25 cellular contexts compared by ENCODE assay signal in the genomic region with DNA sequence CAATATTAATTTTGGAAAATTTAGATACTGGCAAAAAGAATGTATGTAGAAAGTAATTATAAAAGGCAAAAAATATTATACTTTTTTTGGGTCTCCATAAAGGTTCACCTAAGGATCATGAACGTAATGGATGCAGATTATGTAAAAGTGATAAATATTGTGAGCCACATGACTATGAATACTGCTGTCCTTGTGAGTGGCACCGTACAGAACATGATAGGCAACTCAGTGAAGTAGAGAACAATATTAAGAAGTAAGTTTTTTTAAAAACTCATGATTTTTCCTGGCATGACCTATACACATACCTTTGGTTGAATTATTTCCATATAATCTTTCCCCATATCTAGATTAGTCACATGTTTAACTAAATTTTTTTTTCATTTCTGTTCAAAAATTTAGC. TPM values are rescaled to one million over a fixed set of nuclear protein-coding genes. Genes with fewer than 3 reads are reported as not detected.
DNase-seq lines count a peak whose midpoint lies in the region; ATAC-seq, FAIRE-seq and TF ChIP-seq lines count a peak whose summit lies in the region.
"Had no signal": no experiment of that assay in that cellular context is flagged by ENCODE, and none has a peak within 500 bp of the region (broad histone marks: within the 10 kb centered on the region; RNA-seq: fewer than 3 reads in every experiment).

No MANE protein-coding gene starts in this region.

- H3K4me1 ChIP-seq in GM12878 (ENCODE audit: control insufficient read depth, insufficient read depth, low read length) (no peaks in the 10 kb centered on the region), skeletal muscle tissue (ENCODE audit: control insufficient read depth in 3 of 3, insufficient read depth in 3 of 3, low read length in 3 of 3) (no peaks in the 10 kb centered on the region), trophoblast cell (ENCODE audit: control insufficient read depth in 1 of 2, insufficient read depth in 2 of 2, low read length in 2 of 2) (no peaks in the 10 kb centered on the region), OCI-LY7 (ENCODE audit: insufficient read depth, low read length, poor library complexity, severe bottlenecking) (no peaks in the 10 kb centered on the region)
- H3K4me1 ChIP-seq: A549; BE2C; BLaER1 treated with 17β-estradiol and CSF1 and Interleukin-3, amounts not matched to agents 10 nM and 100 nM had no signal

- no peak overlapping the region for H4K91ac ChIP-seq in trophoblast cell (ENCODE audit: low read depth, low read length)

- FAIRE-seq in D721Med (lab: Jason Lieb, UNC), result peak; percentile 32
- peak; percentile 27 for FAIRE-seq in GM12878 (lab: Jason Lieb, UNC)
- FAIRE-seq: A549, GM18507 had no signal

- H4K12ac ChIP-seq in trophoblast cell (ENCODE audit: low read depth, low read length), result no peak overlapping the region

- H2BK12ac ChIP-seq in trophoblast cell (ENCODE audit: low read length), result no peak overlapping the region

- no peak for TF ChIP-seq POLR2A in GM12878 (IDR thresholded peaks at IDR 0.05; ENCODE audit: low read depth, low read length)

- RAD21 ChIA-PET in GM12878 (lab: Charles Lee; ENCODE audit: unreplicated experiment), result interaction anchor here (0.9 to 1.4 kb wide), 2 partner anchors 10 to 16 kb away, joined by 3 read pairs; no protein-coding TSS in a partner anchor

- no peaks in the 10 kb centered on the region for H3K9me2 ChIP-seq in OCI-LY7 (ENCODE audit: insufficient read depth, low read length)

- DNase-seq in Right ventricle myocardium superior (no peak), cardiac septum (ENCODE audit: low spot score) (no peak), D721Med (ENCODE audit: insufficient read length, low spot score) (no peak), GM12878 (ENCODE audit: low read depth, low spot score) (no peak), trophoblast cell (no peak), OCI-LY7 (ENCODE audit: low spot score) (no peak)
- DNase-seq: ACHN; AML-193; BE2C; CD4-positive, alpha-beta T cell; CD8-positive, alpha-beta memory T cell; DMS53; DMS79 treated with DMSO at 0.1 percent for 48 hours; GF-D8; H9 had no signal

- CTCF ChIA-PET in GM12878 (lab: Yijun Ruan, JAX), result interaction anchor here (1.0 to 1.4 kb wide), 3 partner anchors 39 to 345 kb away, joined by 3 to 4 read pairs (median 3); no protein-coding TSS in a partner anchor
- CTCF ChIA-PET in OCI-LY7 (lab: Charles Lee; ENCODE audit: unreplicated experiment), result interaction anchor here (0.5 kb wide), 1 partner anchor 33 kb away, joined by 6 read pairs; no protein-coding TSS in a partner anchor

- H3K4me2 ChIP-seq in GM12878 (ENCODE audit: control insufficient read depth, insufficient read depth) (no peak overlapping the region), trophoblast cell (ENCODE audit: low read length) (no peak overlapping the region), OCI-LY7 (ENCODE audit: low read length) (no peak overlapping the region)
- H3K4me2 ChIP-seq: A549; BLaER1 treated with 17β-estradiol and CSF1 and Interleukin-3, amounts not matched to agents 10 nM and 100 nM; GM23338 had no signal

- POLR2A ChIA-PET in GM12878 (lab: Charles Lee), result interaction anchor here (1.0 kb wide), 1 partner anchor 13 kb away, joined by 3 read pairs; no protein-coding TSS in a partner anchor
- POLR2A ChIA-PET in OCI-LY7 (lab: Charles Lee), result interaction anchor here (0.6 to 2.0 kb wide), 6 partner anchors 8 to 90 kb away, joined by 3 to 7 read pairs (median 4); no protein-coding TSS in a partner anchor

- no peak overlapping the region for H4K8ac ChIP-seq in trophoblast cell (ENCODE audit: low read depth, low read length)

- H3K79me2 ChIP-seq in GM12878 (ENCODE audit: control insufficient read depth, insufficient read depth, low read length) (no peaks in the 10 kb centered on the region), trophoblast cell (ENCODE audit: control insufficient read depth, insufficient read depth, low read length, poor library complexity) (no peaks in the 10 kb centered on the region), OCI-LY7 (ENCODE audit: insufficient read depth, low read depth, low read length) (peaks cover 4% of the 10 kb centered on the region; the same call in 1 of the 2 replicates)

- no peak overlapping the region for H3K4ac ChIP-seq in trophoblast cell (ENCODE audit: low read depth, low read length)

- no peaks in the 10 kb centered on the region for H3K9me3 ChIP-seq in GM12878 (replicated peaks; ENCODE audit: control insufficient read depth, insufficient read depth, low read length)
- no peaks in the 10 kb centered on the region for H3K9me3 ChIP-seq in skeletal muscle tissue (ENCODE audit: control insufficient read depth in 3 of 3, low read length in 3 of 3)
- H3K9me3 ChIP-seq in trophoblast cell (ENCODE audit: insufficient read depth, low read depth, low read length), result no peaks in the 10 kb centered on the region
- no peaks in the 10 kb centered on the region for H3K9me3 ChIP-seq in OCI-LY7 (ENCODE audit: low read length)
- H3K9me3 ChIP-seq: A549; BE2C; BLaER1 treated with 17β-estradiol and CSF1 and Interleukin-3, amounts not matched to agents 10 nM and 100 nM had no signal

- H3K27me3 ChIP-seq in GM12878 (replicated peaks in 1 of 2; ENCODE audit: control insufficient read depth in 2 of 2, insufficient read depth in 2 of 2, low read length in 1 of 2) (no peaks in the 10 kb centered on the region), skeletal muscle tissue (ENCODE audit: control insufficient read depth in 3 of 3, insufficient read depth in 3 of 3, low read length in 3 of 3) (no peaks in the 10 kb centered on the region), trophoblast cell (ENCODE audit: insufficient read depth, low read length) (no peaks in the 10 kb centered on the region)
- H3K27me3 ChIP-seq: BE2C; BLaER1 treated with 17β-estradiol and CSF1 and Interleukin-3, amounts not matched to agents 10 nM and 100 nM had no signal

- H3K23ac ChIP-seq in trophoblast cell (ENCODE audit: low read length), result no peak overlapping the region

- no peak overlapping the region for H2AK5ac ChIP-seq in trophoblast cell (ENCODE audit: low read length)

- SMC1A ChIA-PET in GM12878 (lab: Charles Lee; ENCODE audit: uncharacterized antibody, unreplicated experiment), result interaction anchor here (0.6 to 1.7 kb wide), 11 partner anchors 8 to 57 kb away, joined by 3 to 9 read pairs (median 3); no protein-coding TSS in a partner anchor

- H2AFZ ChIP-seq in GM12878 (ENCODE audit: control insufficient read depth, low read depth, low read length), result no peak overlapping the region
- H2AFZ ChIP-seq in trophoblast cell (ENCODE audit: insufficient read depth, low read length, poor library complexity), result no peak overlapping the region
- no peak overlapping the region for H2AFZ ChIP-seq in OCI-LY7 (ENCODE audit: low read length)
- H2AFZ ChIP-seq: GM23338 had no signal

- no peak overlapping the region for H3K27ac ChIP-seq in GM12878 (ENCODE audit: control insufficient read depth, insufficient read depth)
- H3K27ac ChIP-seq in skeletal muscle tissue (ENCODE audit: low read depth, low read length), result peak overlapping the region; percentile 23
- H3K27ac ChIP-seq in trophoblast cell (ENCODE audit: low read depth, low read length), result no peak overlapping the region
- H3K27ac ChIP-seq in OCI-LY7 (ENCODE audit: low read depth, low read length, poor library complexity, severe bottlenecking), result no peak overlapping the region
- H3K27ac ChIP-seq: 22Rv1; A549; BLaER1 treated with 17β-estradiol and CSF1 and Interleukin-3, amounts not matched to agents 10 nM and 100 nM had no signal

- intact Hi-C loops in Right ventricle myocardium superior (cut with DNase I), result no loop called here
- intact Hi-C loops in cardiac septum (cut with DNase I), result no loop called here
- intact Hi-C loops in GM12878 (cut with micrococcal nuclease; ENCODE audit: unreplicated experiment), result no loop called here
- intact Hi-C loops in OCI-LY7 (cut with micrococcal nuclease; ENCODE audit: unreplicated experiment), result no loop called here

- H4K20me1 ChIP-seq in GM12878 (ENCODE audit: control insufficient read depth, insufficient read depth) (no peaks in the 10 kb centered on the region), OCI-LY7 (ENCODE audit: insufficient read depth, low read length) (no peaks in the 10 kb centered on the region)
- H4K20me1 ChIP-seq: BLaER1 treated with 17β-estradiol and CSF1 and Interleukin-3, amounts not matched to agents 10 nM and 100 nM had no signal

- TF ChIP-seq EP300 in GM12878 (IDR thresholded peaks at IDR 0.05; ENCODE audit: borderline replicate concordance in 1 of 2, control insufficient read depth in 1 of 2, low read depth in 2 of 2, low read length in 2 of 2), result no peak

- no peak overlapping the region for H2BK5ac ChIP-seq in trophoblast cell (ENCODE audit: low read depth, low read length, poor library complexity)

- no peaks in the 10 kb centered on the region for H3K79me1 ChIP-seq in trophoblast cell (ENCODE audit: low read length)

- H3K9ac ChIP-seq in GM12878 (ENCODE audit: control insufficient read depth, insufficient read depth, low read length), result no peak overlapping the region
- H3K9ac ChIP-seq in skeletal muscle tissue (ENCODE audit: low read depth in 1 of 3, low read length in 3 of 3), result no peak overlapping the region
- no peak overlapping the region for H3K9ac ChIP-seq in trophoblast cell (ENCODE audit: low read length)
- H3K9ac ChIP-seq: BLaER1 treated with 17β-estradiol and CSF1 and Interleukin-3, amounts not matched to agents 10 nM and 100 nM had no signal

- in situ Hi-C loops in GM12878 (cut with MboI), result no loop called here

- WGBS in GM12878 (ENCODE audit: insufficient coverage, insufficient replicate concordance, low lambda C conversion rate, missing lambda C conversion rate), result 98% methylated on average over 2 of the region's 2 CpGs
- no CpG with 5 or more reads among the region's 2 CpGs for WGBS in trophoblast cell (ENCODE audit: extremely low coverage, insufficient coverage, insufficient read length)

- H3K4me3 ChIP-seq in GM12878 (no peak overlapping the region), skeletal muscle tissue (ENCODE audit: low read length in 3 of 3) (no peak overlapping the region), trophoblast cell (ENCODE audit: low read depth, low read length) (no peak overlapping the region), OCI-LY7 (ENCODE audit: low read depth, low read length, poor library complexity, severe bottlenecking) (no peak overlapping the region)
- H3K4me3 ChIP-seq: A549; BLaER1 treated with 17β-estradiol and CSF1 and Interleukin-3, amounts not matched to agents 10 nM and 100 nM; GM23338 had no signal

- H3K36me3 ChIP-seq in GM12878 (ENCODE audit: control insufficient read depth in 2 of 2, insufficient read depth in 2 of 2, low read length in 1 of 2) (peaks cover 1 to 11% of the 10 kb centered on the region in 2 experiments), skeletal muscle tissue (ENCODE audit: control insufficient read depth in 3 of 3, insufficient read depth in 3 of 3, low read length in 3 of 3) (no peaks in the 10 kb centered on the region), trophoblast cell (ENCODE audit: control insufficient read depth in 1 of 2, insufficient read depth in 2 of 2, low read length in 2 of 2) (peaks cover 7 to 8% of the 10 kb centered on the region in 2 experiments), OCI-LY7 (ENCODE audit: insufficient read depth, low read length) (peaks cover 94% of the 10 kb centered on the region)

- TF ChIP-seq RAD21 in GM12878 (IDR thresholded peaks at IDR 0.05; ENCODE audit: insufficient read depth, low read depth, low read length), result no peak

- BruUV-seq in GM12878 (replicated peaks; lab: Mats Ljungman, UMichigan) (no TSS peak), OCI-LY7 (replicated peaks; lab: Mats Ljungman, UMichigan) (no TSS peak)

- H2BK120ac ChIP-seq in trophoblast cell (ENCODE audit: insufficient read depth, low read length, poor library complexity), result no peak overlapping the region

- ATAC-seq in Right ventricle myocardium superior (ENCODE audit: poor library complexity), result peak; percentile 44
- no peak for ATAC-seq in GM12878
- ATAC-seq: A549, GM23338, HCT116 had no signal

- no peak overlapping the region for H3K18ac ChIP-seq in trophoblast cell (ENCODE audit: low read length)

- H3K14ac ChIP-seq in trophoblast cell (ENCODE audit: low read length), result no peak overlapping the region

- TF ChIP-seq CTCF in D721Med (IDR thresholded peaks at IDR 0.05; ENCODE audit: insufficient read depth, missing control alignments) (no peak), GM12878 (IDR thresholded peaks at IDR 0.05 in 2 of 3, conservative IDR thresholded peaks at IDR 0.05 in 1 of 3; ENCODE audit: control insufficient read depth in 2 of 3, extremely low read depth in 1 of 3, insufficient read depth in 1 of 3, low read depth in 3 of 3, low read length in 3 of 3) (no peak), OCI-LY7 (conservative IDR thresholded peaks at IDR 0.05; ENCODE audit: low read length) (no peak)

RNA-seq across cellular contexts. Expression of gene GEN1, which starts 18.6 kb away (rescaled TPM):
- total RNA-seq in Right ventricle myocardium superior (4.5 TPM), cardiac septum (2.7 TPM), GM12878 (2014; rRNA removed) (41.3 and 45.7 TPM in 2 replicates), GM12878 (2014; rRNA removed; fragmentation: Illumina TruSeq; extraction: Trizol) (49.6 and 49.9 TPM in 2 replicates), GM12878 (2021) (39.4 and 39.5 TPM in 2 replicates), skeletal muscle tissue (11.0 TPM), OCI-LY7 (2022) (101 and 112 TPM in 2 replicates)
- 142 and 149 TPM in 2 replicates for total RNA-seq in GM12878 (2013; cell fraction: nucleolus; rRNA removed)
- 7.7 TPM for polyA plus RNA-seq in GM12878 (2011; ENCODE audit: low read depth)
- polyA plus RNA-seq in GM12878 (2011; rRNA removed) (46.3 and 89.4 TPM in 2 replicates), GM12878 (2014; fragmentation: Illumina TruSeq; extraction: Trizol) (45.3 and 60.1 TPM in 2 replicates), GM12878 (2014; fragmentation: Nextera tagmentation; extraction: Ambion mirVana) (1 to 10 TPM; 6.0 to 9.4 TPM), GM12878 (2014; rRNA removed) (27.2 and 31.5 TPM in 2 replicates), GM12878 (2016; fragmentation: Nextera tagmentation; extraction: Ambion mirVana) (10 to 100 TPM; 27.9 to 32.5 TPM)
- polyA plus RNA-seq in GM12878 (2011; cell fraction: cytosol; rRNA removed), result 16.7 TPM in 2 replicates
- 94.3 and 114 TPM in 2 replicates for polyA plus RNA-seq in GM12878 (2011; cell fraction: nucleus; rRNA removed)
- 12.0 and 12.4 TPM in 2 replicates for polyA plus RNA-seq in GM12878 (2012)
- polyA minus RNA-seq in GM12878 (2011; rRNA and poly(A)+ RNA removed), result 51.1 and 72.2 TPM in 2 replicates
- 15.4 and 24.5 TPM in 2 replicates for polyA minus RNA-seq in GM12878 (2011; cell fraction: cytosol; rRNA and poly(A)+ RNA removed)
- polyA minus RNA-seq in GM12878 (2011; cell fraction: nucleus; rRNA and poly(A)+ RNA removed), result 114 and 186 TPM in 2 replicates
- polyA plus RNA-seq in trophoblast cell (2013), result 10.0 and 10.7 TPM in 2 replicates
- total RNA-seq in OCI-LY7 (2014; rRNA removed; shearing (Covaris generic)), result 37.6 and 52.5 TPM in 2 replicates

RNA-seq across cellular contexts. Expression of gene SMC6, which starts 18.9 kb away (rescaled TPM):
- total RNA-seq in Right ventricle myocardium superior, result 12.1 TPM
- total RNA-seq in cardiac septum, result 13.9 TPM
- 156 and 158 TPM in 2 replicates for total RNA-seq in GM12878 (2013; cell fraction: nucleolus; rRNA removed)
- 36.1 and 48.3 TPM in 2 replicates for total RNA-seq in GM12878 (2014; rRNA removed)
- 63.8 and 64.4 TPM in 2 replicates for total RNA-seq in GM12878 (2014; rRNA removed; fragmentation: Illumina TruSeq; extraction: Trizol)
- 40.3 and 41.5 TPM in 2 replicates for total RNA-seq in GM12878 (2021)
- 7.1 TPM for polyA plus RNA-seq in GM12878 (2011; ENCODE audit: low read depth)
- 32.5 and 54.9 TPM in 2 replicates for polyA plus RNA-seq in GM12878 (2011; rRNA removed)
- 7.9 and 8.3 TPM in 2 replicates for polyA plus RNA-seq in GM12878 (2011; cell fraction: cytosol; rRNA removed)
- 31.6 and 34.1 TPM in 2 replicates for polyA plus RNA-seq in GM12878 (2011; cell fraction: nucleus; rRNA removed)
- 11.0 and 16.3 TPM in 2 replicates for polyA plus RNA-seq in GM12878 (2012)
- 49.3 and 64.3 TPM in 2 replicates for polyA plus RNA-seq in GM12878 (2014; fragmentation: Illumina TruSeq; extraction: Trizol)
- 10 to 100 TPM; 12.8 to 18.9 TPM for polyA plus RNA-seq in GM12878 (2014; fragmentation: Nextera tagmentation; extraction: Ambion mirVana)
- polyA plus RNA-seq in GM12878 (2014; rRNA removed), result 26.2 and 32.0 TPM in 2 replicates
- 10 to 100 TPM; 45.5 to 55.3 TPM for polyA plus RNA-seq in GM12878 (2016; fragmentation: Nextera tagmentation; extraction: Ambion mirVana)
- 24.8 and 35.4 TPM in 2 replicates for polyA minus RNA-seq in GM12878 (2011; rRNA and poly(A)+ RNA removed)
- polyA minus RNA-seq in GM12878 (2011; cell fraction: cytosol; rRNA and poly(A)+ RNA removed), result 7.2 and 12.1 TPM in 2 replicates
- 28.9 and 43.6 TPM in 2 replicates for polyA minus RNA-seq in GM12878 (2011; cell fraction: nucleus; rRNA and poly(A)+ RNA removed)
- 18.8 TPM for total RNA-seq in skeletal muscle tissue
- 17.1 and 18.6 TPM in 2 replicates for polyA plus RNA-seq in trophoblast cell (2013)
- total RNA-seq in OCI-LY7 (2014; rRNA removed; shearing (Covaris generic)), result 37.0 and 48.9 TPM in 2 replicates
- total RNA-seq in OCI-LY7 (2022), result 62.4 and 70.7 TPM in 2 replicates

RNA-seq across cellular contexts. Expression of gene MSGN1, which starts 43.7 kb away (rescaled TPM):
- total RNA-seq in Right ventricle myocardium superior (not detected), cardiac septum (not detected), GM12878 (2014; rRNA removed) (not detected in 2 replicates), GM12878 (2014; rRNA removed; fragmentation: Illumina TruSeq; extraction: Trizol) (0.27 and 0.32 TPM in 2 replicates), GM12878 (2021) (not detected in 2 replicates), skeletal muscle tissue (not detected), OCI-LY7 (2022) (not detected in 2 replicates)
- not detected in 2 replicates for total RNA-seq in GM12878 (2013; cell fraction: nucleolus; rRNA removed)
- polyA plus RNA-seq in GM12878 (2011; ENCODE audit: low read depth), result not detected
- polyA plus RNA-seq in GM12878 (2011; rRNA removed) (not detected in 2 replicates), GM12878 (2014; fragmentation: Illumina TruSeq; extraction: Trizol) (not detected in 2 replicates), GM12878 (2014; fragmentation: Nextera tagmentation; extraction: Ambion mirVana) (not detected), GM12878 (2014; rRNA removed) (not detected in 2 replicates), GM12878 (2016; fragmentation: Nextera tagmentation; extraction: Ambion mirVana) (not detected)
- polyA plus RNA-seq in GM12878 (2011; cell fraction: cytosol; rRNA removed), result 0.30 TPM in 1 of 2 replicates, not detected in the other
- 0.31 and 0.48 TPM in 2 replicates for polyA plus RNA-seq in GM12878 (2011; cell fraction: nucleus; rRNA removed)
- polyA plus RNA-seq in GM12878 (2012), result not detected in 2 replicates
- 0.46 TPM in 1 of 2 replicates, not detected in the other for polyA minus RNA-seq in GM12878 (2011; rRNA and poly(A)+ RNA removed)
- polyA minus RNA-seq in GM12878 (2011; cell fraction: cytosol; rRNA and poly(A)+ RNA removed), result not detected in 2 replicates
- 1.1 TPM in 1 of 2 replicates, not detected in the other for polyA minus RNA-seq in GM12878 (2011; cell fraction: nucleus; rRNA and poly(A)+ RNA removed)
- not detected in 2 replicates for polyA plus RNA-seq in trophoblast cell (2013)
- total RNA-seq in OCI-LY7 (2014; rRNA removed; shearing (Covaris generic)), result not detected in 2 replicates
- total RNA-seq: CD4-positive, alpha-beta T cell; CD8-positive, alpha-beta memory T cell; Daoy; GM23338; H4; H9 had no signal
- polyA plus RNA-seq: A549; CD14-positive monocyte; CD8-positive, alpha-beta memory T cell; GM23338 had no signal
